ENCODE assay signal across 12 cellular contexts in genomic region chr19:32652893-32653625, GRCh38. TPM values are rescaled to one million over a fixed set of nuclear protein-coding genes. Genes with fewer than 3 reads are reported as not detected.
DNase-seq lines count a peak whose midpoint lies in the region; TF ChIP-seq lines count a peak whose summit lies in the region.
"Had no signal": no experiment of that assay in that cellular context is flagged by ENCODE, and none has a peak within 500 bp of the region (broad histone marks: within the 10 kb centered on the region; RNA-seq: fewer than 3 reads in every experiment).

No MANE protein-coding gene starts in this region.

- no peak for TF ChIP-seq CTCF in breast epithelium (IDR thresholded peaks at IDR 0.05)
- TF ChIP-seq CTCF in coronary artery (IDR thresholded peaks at IDR 0.05): no peak

- H3K9ac ChIP-seq in subcutaneous abdominal adipose tissue (ENCODE audit: low read length in 5 of 5): no peak overlapping the region
- H3K9ac ChIP-seq: KMS-11 had no signal

- peak overlapping the region; percentile 8 to 52 for H3K27ac ChIP-seq in breast epithelium
- peak overlapping the region; percentile 60 for H3K27ac ChIP-seq in subcutaneous abdominal adipose tissue (ENCODE audit: low read depth, low read length)
- H3K27ac ChIP-seq in coronary artery: no peak overlapping the region
- H3K27ac ChIP-seq: KMS-11 had no signal

- intact Hi-C loops in breast epithelium (cut with DNase I; ENCODE audit: low total_unique reads): no loop called here

- H3K9me3 ChIP-seq in breast epithelium: no peaks in the 10 kb centered on the region
- no peaks in the 10 kb centered on the region for H3K9me3 ChIP-seq in subcutaneous abdominal adipose tissue (ENCODE audit: control insufficient read depth in 5 of 5, low read length in 5 of 5)

- no peaks in the 10 kb centered on the region for H3K27me3 ChIP-seq in breast epithelium
- no peaks in the 10 kb centered on the region for H3K27me3 ChIP-seq in subcutaneous abdominal adipose tissue (ENCODE audit: control insufficient read depth in 5 of 5, insufficient read depth in 4 of 5, low read length in 5 of 5)

- no peak for TF ChIP-seq POLR2A in breast epithelium (IDR thresholded peaks at IDR 0.05)

- H3K4me1 ChIP-seq in breast epithelium (peaks cover 0 to 10% of the 10 kb centered on the region in 2 donors), subcutaneous abdominal adipose tissue (ENCODE audit: control insufficient read depth in 5 of 5, insufficient read depth in 5 of 5, low read length in 5 of 5) (peaks cover 0 to 29% (median 26%) of the 10 kb centered on the region in 5 donors)

- no peaks in the 10 kb centered on the region for H3K36me3 ChIP-seq in breast epithelium
- H3K36me3 ChIP-seq in subcutaneous abdominal adipose tissue (ENCODE audit: control insufficient read depth in 5 of 5, insufficient read depth in 5 of 5, low read length in 5 of 5): peaks cover 0 to 41% (median 25%) of the 10 kb centered on the region in 5 donors

- DNase-seq in NCI-H1105 (lab: John Stamatoyannopoulos, UW): peak; percentile 19
- peak; percentile 59 to 70 for DNase-seq in breast epithelium (ENCODE audit: low spot score in 2 of 2)
- DNase-seq in inferior parietal cortex (ENCODE audit: extremely low spot score): peak; percentile 19
- DNase-seq in retina: no peak
- no peak for DNase-seq in coronary artery (ENCODE audit: low spot score)
- no peak for DNase-seq in RKO (ENCODE audit: low spot score)
- no peak for DNase-seq in NCI-H82 (lab: John Stamatoyannopoulos, UW)
- DNase-seq: activated naive CD4-positive, alpha-beta T cell treated with anti-CD3 and anti-CD28 coated beads for 36 hours; stimulated activated CD4-positive, alpha-beta T cell treated with anti-CD3 and anti-CD28 coated beads, Interleukin-4, amount 100 ng/mL, for 24 hours; T1000 had no signal

- no peak overlapping the region for H3K4me3 ChIP-seq in breast epithelium
- no peak overlapping the region for H3K4me3 ChIP-seq in subcutaneous abdominal adipose tissue (ENCODE audit: low read depth in 1 of 5, low read length in 5 of 5)
- no peak overlapping the region for H3K4me3 ChIP-seq in coronary artery

RNA-seq across cellular contexts. Expression of gene ANKRD27, which starts 21.9 kb away (rescaled TPM):
- total RNA-seq in breast epithelium: 10 to 100 TPM; 26.9 to 33.8 (median 30.4) TPM

RNA-seq across cellular contexts. Expression of gene RGS9BP, which starts 22.6 kb away (rescaled TPM):
- total RNA-seq in breast epithelium: under 1 TPM; 0.32 to 0.44 (median 0.33) TPM

RNA-seq across cellular contexts. Expression of gene NUDT19, which starts 38.6 kb away (rescaled TPM):
- 1 to 10 TPM; 7.2 to 9.5 (median 8.0) TPM for total RNA-seq in breast epithelium

Comparison
In these comparisons a context has a peak if more than half of its experiments do, and no peak if none do; other contexts are left out.
1. DNase-seq: peak in NCI-H1105 (single experiment), breast epithelium (2 of 2) and inferior parietal cortex (single experiment); none in retina (single experiment), coronary artery (single experiment), RKO (single experiment) and NCI-H82 (single experiment).
2. H3K27ac ChIP-seq: peak in breast epithelium (2 of 2) and subcutaneous abdominal adipose tissue (single experiment); none in coronary artery (0 of 2).